15 cellular contexts compared by ENCODE assay signal in genomic region chr11:119935341-119935925, GRCh38.
"Had no signal": no experiment of that assay in that cellular context is flagged by ENCODE, and none has a peak within 500 bp of the region (broad histone marks: within the 10 kb centered on the region; RNA-seq: fewer than 3 reads in every experiment).

No MANE protein-coding gene starts in this region.

- H3K27ac Mint-ChIP-seq: activated CD8-positive, alpha-beta T cell treated with anti-CD3 and anti-CD28 coated beads for 36 hours; activated naive CD4-positive, alpha-beta T cell treated with anti-CD3 and anti-CD28 coated beads, Interleukin-2, amount 50 U/mL, for 72 hours; immature natural killer cell; stimulated activated memory B cell treated with anti-CD40 and anti-IgM and Interleukin-4, amounts not matched to agents 10 μg/mL and 1 μg/mL and 100 μg/mL, for 72 hours; WTC11 had no signal

- H3K4me3 Mint-ChIP-seq: activated CD8-positive, alpha-beta T cell treated with anti-CD3 and anti-CD28 coated beads for 36 hours; activated T-cell treated with anti-CD3 and anti-CD28 coated beads, Interleukin-2, amount 50 U/mL, for 4 hours; central memory CD8-positive, alpha-beta T cell; immature natural killer cell; stimulated activated memory B cell treated with anti-CD40 and anti-IgM and Interleukin-4, amounts not matched to agents 10 μg/mL and 1 μg/mL and 100 μg/mL, for 72 hours; WTC11 had no signal

- H3K4me1 ChIP-seq: foreskin keratinocyte, tibial nerve had no signal

- H3K36me3 ChIP-seq: ovary, tibial nerve had no signal

- H3K9me3 ChIP-seq: ovary, tibial nerve had no signal

- H3K36me3 Mint-ChIP-seq: activated naive CD4-positive, alpha-beta T cell treated with anti-CD3 and anti-CD28 coated beads, Interleukin-2, amount 50 U/mL, for 72 hours; immature natural killer cell; stimulated activated memory B cell treated with anti-CD40 and anti-IgM and Interleukin-4, amounts not matched to agents 10 μg/mL and 1 μg/mL and 100 μg/mL, for 72 hours; WTC11 had no signal

- ATAC-seq: activated CD8-positive, alpha-beta T cell treated with anti-CD3 and anti-CD28 coated beads for 36 hours; activated naive CD4-positive, alpha-beta T cell treated with anti-CD3 and anti-CD28 coated beads, Interleukin-2, amount 50 U/mL, for 72 hours; activated T-cell treated with anti-CD3 and anti-CD28 coated beads, Interleukin-2, amount 50 U/mL, for 4 hours; foreskin keratinocyte; stimulated activated memory B cell treated with anti-CD40 and anti-IgM and Interleukin-4, amounts not matched to agents 10 μg/mL and 1 μg/mL and 100 μg/mL, for 72 hours; WTC11 had no signal

- H3K4me1 Mint-ChIP-seq: central memory CD8-positive, alpha-beta T cell; immature natural killer cell; stimulated activated memory B cell treated with anti-CD40 and anti-IgM and Interleukin-4, amounts not matched to agents 10 μg/mL and 1 μg/mL and 100 μg/mL, for 72 hours had no signal

- DNase-seq: activated CD4-positive, alpha-beta T cell treated with anti-CD3 and anti-CD28 coated beads for 4 hours; activated CD8-positive, alpha-beta T cell treated with anti-CD3 and anti-CD28 coated beads for 36 hours; activated effector memory CD4-positive, alpha-beta T cell treated with Interleukin-2 at 50 U/mL for 16 hours; activated T-cell treated with anti-CD3 and anti-CD28 coated beads, Interleukin-2, amount 50 U/mL, for 4 hours; effector CD8-positive, alpha-beta T cell; foreskin keratinocyte; immature natural killer cell; ovary; stimulated activated CD4-positive, alpha-beta T cell treated with anti-CD3 and anti-CD28 coated beads, Interleukin-2, amount 100 ng/mL, for 48 hours had no signal

- H3K9me3 Mint-ChIP-seq: activated CD8-positive, alpha-beta T cell treated with anti-CD3 and anti-CD28 coated beads for 36 hours; activated T-cell treated with anti-CD3 and anti-CD28 coated beads, Interleukin-2, amount 50 U/mL, for 4 hours; central memory CD8-positive, alpha-beta T cell had no signal

- H3K27ac ChIP-seq: coronary artery, foreskin keratinocyte, ovary, tibial nerve had no signal

- H3K4me3 ChIP-seq: coronary artery, ovary, tibial nerve had no signal

- H3K27me3 ChIP-seq: ovary, tibial nerve had no signal
